8 cellular contexts compared by ENCODE assay signal in genomic region chr3:141050913-141051632, GRCh38. TPM values are rescaled to one million over a fixed set of nuclear protein-coding genes. Genes with fewer than 3 reads are reported as not detected.
DNase-seq lines count a peak whose midpoint lies in the region; ATAC-seq and TF ChIP-seq lines count a peak whose summit lies in the region.

Gene SPSB4, plus strand, starts transcription at chr3:141051347. Its CDS starts 14,758 bp downstream, at chr3:141066105.

- no peak for ATAC-seq in central memory CD8-positive, alpha-beta T cell (replicated peaks; ENCODE audit: extremely low read depth, poor library complexity, severe bottlenecking)
- ATAC-seq in right lobe of liver = peak; percentile 46 to 62 (median 52)
- no peak for ATAC-seq in GM21423 (IDR thresholded peaks at IDR 0.05; ENCODE audit: unreplicated experiment)

- H3K27me3 ChIP-seq in NT2/D1 (ENCODE audit: insufficient read depth, insufficient read length) = peaks cover 21% of the 10 kb centered on the region
- peaks cover 0 to 4% of the 10 kb centered on the region in 2 donors for H3K27me3 ChIP-seq in right lobe of liver
- H3K27me3 ChIP-seq in thymus (ENCODE audit: control insufficient read depth, insufficient read depth) = peaks cover 9% of the 10 kb centered on the region

- H3K27me3 Mint-ChIP-seq in HFFc6 (ENCODE audit: insufficient read depth) = peaks cover 57% of the 10 kb centered on the region
- peaks cover 91% of the 10 kb centered on the region for H3K27me3 Mint-ChIP-seq in central memory CD8-positive, alpha-beta T cell

- H3K27ac ChIP-seq in C4-2B = no peak within 1 kb of the TSS
- no peak within 1 kb of the TSS for H3K27ac ChIP-seq in right lobe of liver
- no peak within 1 kb of the TSS for H3K27ac ChIP-seq in thymus (ENCODE audit: low read depth)

- no peak for TF ChIP-seq POLR2A in right lobe of liver (IDR thresholded peaks at IDR 0.05)

- peak within 1 kb of the TSS; percentile 64 for H3K4me3 ChIP-seq in NT2/D1 (ENCODE audit: insufficient read length, low read depth)
- H3K4me3 ChIP-seq in right lobe of liver = peak within 1 kb of the TSS in 1 of 3 donors; percentile 29
- H3K4me3 ChIP-seq in thymus (ENCODE audit: low read length) = peak within 1 kb of the TSS; percentile 54

- peaks cover 5% of the 10 kb centered on the region for H3K36me3 ChIP-seq in NT2/D1 (ENCODE audit: insufficient read depth, insufficient read length, low read length)
- H3K36me3 ChIP-seq in right lobe of liver = no peaks in the 10 kb centered on the region
- H3K36me3 ChIP-seq in thymus (ENCODE audit: control insufficient read depth, insufficient read depth) = no peaks in the 10 kb centered on the region

- no peaks in the 10 kb centered on the region for H3K4me1 Mint-ChIP-seq in HFFc6 (ENCODE audit: low read depth)
- H3K4me1 Mint-ChIP-seq in central memory CD8-positive, alpha-beta T cell = peaks cover 5% of the 10 kb centered on the region

- intact Hi-C loops in right lobe of liver (cut with DNase I) = no loop called here

- no peak within 1 kb of the TSS for H3K27ac Mint-ChIP-seq in HFFc6
- no peak within 1 kb of the TSS for H3K27ac Mint-ChIP-seq in central memory CD8-positive, alpha-beta T cell (ENCODE audit: low read depth)

- H3K4me1 ChIP-seq in NT2/D1 (ENCODE audit: insufficient read depth, insufficient read length) (peaks cover 2% of the 10 kb centered on the region), right lobe of liver (peaks cover 0 to 15% (median 0%) of the 10 kb centered on the region in 4 donors), thymus (ENCODE audit: control insufficient read depth, insufficient read depth, low read length) (peaks cover 10% of the 10 kb centered on the region)

- no peak for DNase-seq in HFFc6
- DNase-seq in NT2/D1 (ENCODE audit: low read depth, low spot score) = peak; percentile 87
- DNase-seq in central memory CD8-positive, alpha-beta T cell (ENCODE audit: low spot score in 2 of 2) = no peak
- DNase-seq in right lobe of liver = no peak
- DNase-seq in activated effector memory CD4-positive, alpha-beta T cell treated with anti-CD3 and anti-CD28 coated beads, Interleukin-2, amount 50 U/mL, for 16 hours = no peak

- WGBS in right lobe of liver (ENCODE audit: insufficient coverage, low coverage, low lambda C conversion rate, missing lambda C conversion rate) = 3% methylated on average over 6 of the region's 80 CpGs
- under 1% methylated on average over 80 of the region's 80 CpGs for WGBS in thymus

- no peaks in the 10 kb centered on the region for H3K36me3 Mint-ChIP-seq in HFFc6 (ENCODE audit: low read depth)
- H3K36me3 Mint-ChIP-seq in central memory CD8-positive, alpha-beta T cell (ENCODE audit: insufficient read depth) = no peaks in the 10 kb centered on the region

- TF ChIP-seq CTCF in C4-2B (conservative IDR thresholded peaks at IDR 0.05) (peak; percentile 59), HFFc6 (IDR thresholded peaks at IDR 0.05) (0 out of 2 replicates have a peak, but pooled peaks have one; percentile 5), right lobe of liver (IDR thresholded peaks at IDR 0.05) (peak in 1 of 4 donors; percentile 5)

- H3K4me3 Mint-ChIP-seq in HFFc6 = no peak within 1 kb of the TSS
- peak within 1 kb of the TSS; percentile 64 for H3K4me3 Mint-ChIP-seq in central memory CD8-positive, alpha-beta T cell

- H3K9ac ChIP-seq in NT2/D1 (ENCODE audit: insufficient read length, low read depth) = peak within 1 kb of the TSS; percentile 87

- H3K9me3 Mint-ChIP-seq in HFFc6 = no peaks in the 10 kb centered on the region
- no peaks in the 10 kb centered on the region for H3K9me3 Mint-ChIP-seq in central memory CD8-positive, alpha-beta T cell

- H3K9me3 ChIP-seq in NT2/D1 (ENCODE audit: insufficient read depth, low read length) = peaks cover 5% of the 10 kb centered on the region; the same call in 1 of the 2 replicates
- H3K9me3 ChIP-seq in right lobe of liver = no peaks in the 10 kb centered on the region
- no peaks in the 10 kb centered on the region for H3K9me3 ChIP-seq in thymus (ENCODE audit: control insufficient read depth)

RNA-seq across cellular contexts. Expression of gene SPSB4, which starts in this region (rescaled TPM):
- total RNA-seq in HFFc6 (2021; fragmentation: NEBNext Ultra II Directional; extraction: Animal tissue kit (Norgen Biotek cat#: 25700)) = not detected
- total RNA-seq in right lobe of liver = 1 to 10 TPM in 1 of 6 experiments, under 1 TPM in 2, not detected in 3; 0.62 to 1.0 (median 0.98) TPM
- polyA plus RNA-seq in thymus = 0.30 TPM

Comparison
In these comparisons a context has a peak if more than half of its experiments do, and no peak if none do; other contexts are left out.
1. ATAC-seq: peak in right lobe of liver (4 of 4); none in central memory CD8-positive, alpha-beta T cell (single experiment) and GM21423 (single experiment).